19 cellular contexts compared by ENCODE assay signal in the genomic region with DNA sequence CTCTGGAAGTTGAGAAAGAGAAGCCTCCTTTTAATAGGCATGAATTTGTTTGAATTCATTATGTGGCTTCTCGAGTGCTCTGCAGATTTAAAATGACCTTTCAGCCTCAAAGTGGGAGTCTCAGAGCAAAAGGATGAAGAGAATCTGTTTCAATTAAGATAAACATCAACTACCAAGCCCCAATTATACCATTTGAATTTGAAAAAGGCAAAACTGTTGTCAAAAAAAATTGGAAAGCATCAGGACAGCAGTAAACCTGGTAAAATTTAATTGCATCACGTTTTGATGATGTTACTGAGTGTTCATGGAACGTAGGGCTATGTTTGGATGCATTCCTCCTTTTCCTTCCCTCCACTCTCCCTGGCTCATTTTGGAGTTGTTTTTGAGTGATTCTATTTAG.
DNase-seq lines count a peak whose midpoint lies in the region; ATAC-seq and TF ChIP-seq lines count a peak whose summit lies in the region.
"Had no signal": no experiment of that assay in that cellular context is flagged by ENCODE, and none has a peak within 500 bp of the region (broad histone marks: within the 10 kb centered on the region; RNA-seq: fewer than 3 reads in every experiment).

No MANE protein-coding gene starts in this region.

- DNase-seq in SJCRH30 = peak in 1 of 2 experiments; percentile 15
- DNase-seq in esophagus squamous epithelium (lab: John Stamatoyannopoulos, UW) = no peak
- DNase-seq in transverse colon = no peak
- no peak for DNase-seq in mucosa of gallbladder (ENCODE audit: low spot score)
- no peak for DNase-seq in SIG-M5 treated with dmso at 0.1 percent for 504 hours (lab: John Stamatoyannopoulos, UW; ENCODE audit: unreplicated experiment)
- no peak for DNase-seq in naive thymus-derived CD4-positive, alpha-beta T cell
- DNase-seq: GDM1; H7; NCI-H1105 treated with DMSO at 0.1 percent for 48 hours; NCI-H1694 treated with DMSO at 0.1 percent for 48 hours; NCI-H510A; NCI-H748 treated with DMSO at 0.1 percent for 48 hours; NK-92 treated with Interleukin-12 subunit alpha and Interleukin-12 subunit beta, amount 100 ng/mL, for 24 hours; OCI-M1; Right ventricle myocardium superior had no signal

- peaks cover 17 to 46% (median 26%) of the 10 kb centered on the region in 5 donors for H3K27me3 Mint-ChIP-seq in naive thymus-derived CD4-positive, alpha-beta T cell

- H3K9me3 Mint-ChIP-seq in naive thymus-derived CD4-positive, alpha-beta T cell = peaks cover 0 to 3% (median 0%) of the 10 kb centered on the region in 11 donors

- TF ChIP-seq CTCF in esophagus squamous epithelium (IDR thresholded peaks at IDR 0.05) (no peak), neutrophil (IDR thresholded peaks at IDR 0.05) (no peak), transverse colon (IDR thresholded peaks at IDR 0.05) (no peak)

- TF ChIP-seq POLR2A in esophagus squamous epithelium (IDR thresholded peaks at IDR 0.05) = no peak
- no peak for TF ChIP-seq POLR2A in transverse colon (IDR thresholded peaks at IDR 0.05)

- no peak for TF ChIP-seq EP300 in transverse colon (IDR thresholded peaks at IDR 0.05; ENCODE audit: low read depth)

- H3K36me3 Mint-ChIP-seq in naive thymus-derived CD4-positive, alpha-beta T cell = no peaks in the 10 kb centered on the region
- H3K36me3 Mint-ChIP-seq: CD14-positive monocyte had no signal

- H3K27ac ChIP-seq in SJCRH30 (peak overlapping the region; percentile 8; the same call in 1 of the 2 replicates), esophagus squamous epithelium (peak overlapping the region in 3 of 4 donors; percentile 35 to 64 (median 56)), neutrophil (peak overlapping the region; percentile 53), transverse colon (peak overlapping the region; percentile 25 to 78 (median 56))
- no peak overlapping the region for H3K27ac ChIP-seq in naive thymus-derived CD4-positive, alpha-beta T cell (ENCODE audit: low read depth, low read length)

- H3K4me3 Mint-ChIP-seq in naive thymus-derived CD4-positive, alpha-beta T cell = no peak overlapping the region
- H3K4me3 Mint-ChIP-seq: CD14-positive monocyte had no signal

- ATAC-seq in HG02588 (IDR thresholded peaks at IDR 0.05; ENCODE audit: unreplicated experiment) = no peak
- ATAC-seq in naive thymus-derived CD4-positive, alpha-beta T cell = no peak
- ATAC-seq: K562 had no signal

- H3K4me3 ChIP-seq in SJCRH30 (no peak overlapping the region), esophagus squamous epithelium (no peak overlapping the region), neutrophil (ENCODE audit: low read depth in 1 of 2, low read length in 1 of 2) (no peak overlapping the region), transverse colon (no peak overlapping the region)
- no peak overlapping the region for H3K4me3 ChIP-seq in naive thymus-derived CD4-positive, alpha-beta T cell (ENCODE audit: low read length)
- H3K4me3 ChIP-seq: K562 had no signal

- 45 to 57% methylated on average over 3 of the region's 3 CpGs for WGBS in esophagus squamous epithelium, 2 donors
- 38 to 40% methylated on average over 2 to 3 of the region's 3 CpGs for WGBS in transverse colon (ENCODE audit: low coverage in 1 of 2), 2 donors

- H3K27me3 ChIP-seq in SJCRH30 = no peaks in the 10 kb centered on the region
- H3K27me3 ChIP-seq in esophagus squamous epithelium = no peaks in the 10 kb centered on the region
- no peaks in the 10 kb centered on the region for H3K27me3 ChIP-seq in neutrophil
- no peaks in the 10 kb centered on the region for H3K27me3 ChIP-seq in transverse colon
- no peaks in the 10 kb centered on the region for H3K27me3 ChIP-seq in naive thymus-derived CD4-positive, alpha-beta T cell (ENCODE audit: control insufficient read depth in 2 of 2, insufficient read depth in 2 of 2, low read length in 2 of 2)

- H3K27ac Mint-ChIP-seq in naive thymus-derived CD4-positive, alpha-beta T cell = no peak overlapping the region
- H3K27ac Mint-ChIP-seq: CD14-positive monocyte had no signal

- CTCF ChIA-PET in naive thymus-derived CD4-positive, alpha-beta T cell (lab: Charles Lee) = no interaction called here

- H3K4me1 Mint-ChIP-seq in naive thymus-derived CD4-positive, alpha-beta T cell = no peaks in the 10 kb centered on the region

- peaks cover 3% of the 10 kb centered on the region; the same call in 1 of the 2 replicates for H3K9me3 ChIP-seq in SJCRH30 (replicated peaks)
- no peaks in the 10 kb centered on the region for H3K9me3 ChIP-seq in esophagus squamous epithelium
- H3K9me3 ChIP-seq in neutrophil = no peaks in the 10 kb centered on the region
- H3K9me3 ChIP-seq in transverse colon = no peaks in the 10 kb centered on the region
- H3K9me3 ChIP-seq in naive thymus-derived CD4-positive, alpha-beta T cell (ENCODE audit: control insufficient read depth in 2 of 3, low read length in 3 of 3) = no peaks in the 10 kb centered on the region

- in situ Hi-C loops in transverse colon (cut with MboI; ENCODE audit: low pct_ligation_motif_present in 1 of 4, low pct_unique_long_range_greater_than_20kb in 1 of 4, low sequenced_read_pairs in 3 of 4) = no loop called here

- intact Hi-C loops in esophagus squamous epithelium (cut with DNase I) (no loop called here), transverse colon (cut with DNase I; ENCODE audit: low total_unique reads) (no loop called here)
- intact Hi-C loops in naive thymus-derived CD4-positive, alpha-beta T cell (cut with micrococcal nuclease) = no loop called here

- no peaks in the 10 kb centered on the region for H3K36me3 ChIP-seq in SJCRH30
- H3K36me3 ChIP-seq in esophagus squamous epithelium = no peaks in the 10 kb centered on the region
- no peaks in the 10 kb centered on the region for H3K36me3 ChIP-seq in neutrophil
- no peaks in the 10 kb centered on the region for H3K36me3 ChIP-seq in transverse colon
- no peaks in the 10 kb centered on the region for H3K36me3 ChIP-seq in naive thymus-derived CD4-positive, alpha-beta T cell (ENCODE audit: control insufficient read depth in 2 of 3, insufficient read depth in 3 of 3, low read length in 3 of 3)

- POLR2A ChIA-PET in naive thymus-derived CD4-positive, alpha-beta T cell (lab: Charles Lee) = no interaction called here

- H3K4me1 ChIP-seq in SJCRH30 (peaks cover 6% of the 10 kb centered on the region; the same call in 1 of the 2 replicates), esophagus squamous epithelium (peaks cover 0 to 7% (median 2%) of the 10 kb centered on the region in 3 donors), neutrophil (ENCODE audit: control insufficient read depth in 1 of 2, insufficient read depth in 1 of 2, low read depth in 1 of 2, low read length in 1 of 2) (peaks cover 13 to 27% of the 10 kb centered on the region in 2 experiments), transverse colon (peaks cover 16 to 48% (median 21%) of the 10 kb centered on the region in 4 donors)
- H3K4me1 ChIP-seq in naive thymus-derived CD4-positive, alpha-beta T cell (ENCODE audit: control insufficient read depth in 2 of 2, insufficient read depth in 2 of 2, low read length in 2 of 2) = no peaks in the 10 kb centered on the region
